8 cellular contexts compared by ENCODE assay signal in genomic region chr2:25041307-25041927, GRCh38. TPM values are rescaled to one million over a fixed set of nuclear protein-coding genes. Genes with fewer than 3 reads are reported as not detected.
DNase-seq lines count a peak whose midpoint lies in the region; ATAC-seq and TF ChIP-seq lines count a peak whose summit lies in the region.

No MANE protein-coding gene starts in this region.

- intact Hi-C loops in esophagus muscularis mucosa (cut with DNase I), result loop anchor here (5.0 kb wide), 2 partner anchors 64 to 86 kb away; no protein-coding TSS in a partner anchor
- intact Hi-C loops in tibial artery (cut with DNase I; ENCODE audit: low total_unique reads), result loop anchor here (5.0 kb wide), 2 partner anchors 64 to 91 kb away; no protein-coding TSS in a partner anchor

- H3K9me3 Mint-ChIP-seq in HFFc6, result no peaks in the 10 kb centered on the region
- H3K9me3 Mint-ChIP-seq in activated CD4-positive, alpha-beta T cell treated with anti-CD3 and anti-CD28 coated beads, Interleukin-2, amount 10 ng/mL, durations not matched to agents 7 days and 5 days, result no peaks in the 10 kb centered on the region

- H3K9me3 ChIP-seq in esophagus muscularis mucosa, result no peaks in the 10 kb centered on the region
- no peaks in the 10 kb centered on the region for H3K9me3 ChIP-seq in mucosa of rectum (ENCODE audit: control insufficient read depth in 2 of 2, low read length in 2 of 2)
- no peaks in the 10 kb centered on the region for H3K9me3 ChIP-seq in tibial artery

- peak overlapping the region; percentile 74 to 87 (median 80) for H3K4me3 ChIP-seq in esophagus muscularis mucosa
- peak overlapping the region; percentile 68 to 73 for H3K4me3 ChIP-seq in mucosa of rectum (ENCODE audit: low read length in 2 of 2)
- peak overlapping the region; percentile 59 to 77 for H3K4me3 ChIP-seq in tibial artery

- H3K27ac ChIP-seq in esophagus muscularis mucosa (replicated peaks in 1 of 4) (peak overlapping the region; percentile 61 to 91 (median 81)), mucosa of rectum (ENCODE audit: low read depth in 2 of 2, low read length in 2 of 2) (peak overlapping the region; percentile 71 to 73), tibial artery (peak overlapping the region in 1 of 2 donors; percentile 68)

- peak; percentile 59 for TF ChIP-seq CTCF in HFFc6 (IDR thresholded peaks at IDR 0.05)
- peak in 2 of 3 experiments; percentile 4 to 38 for TF ChIP-seq CTCF in esophagus muscularis mucosa (IDR thresholded peaks at IDR 0.05)
- peak in 1 of 2 experiments; percentile 11 for TF ChIP-seq CTCF in tibial artery (IDR thresholded peaks at IDR 0.05)

- H3K27ac Mint-ChIP-seq in HFFc6, result no peak overlapping the region
- no peak overlapping the region for H3K27ac Mint-ChIP-seq in activated CD4-positive, alpha-beta T cell treated with anti-CD3 and anti-CD28 coated beads, Interleukin-2, amount 10 ng/mL, durations not matched to agents 7 days and 5 days

- peak; percentile 93 for DNase-seq in DMS53 (lab: John Stamatoyannopoulos, UW)
- DNase-seq in HFFc6, result peak; percentile 47
- peak; percentile 65 for DNase-seq in NCI-H2081 treated with DMSO at 0.1 percent for 48 hours (lab: John Stamatoyannopoulos, UW)
- peak; percentile 22 for DNase-seq in activated CD4-positive, alpha-beta T cell treated with anti-CD3 and anti-CD28 coated beads, Interleukin-2, amount 10 ng/mL, durations not matched to agents 7 days and 5 days
- no peak for DNase-seq in esophagus muscularis mucosa (ENCODE audit: extremely low spot score)
- peak; percentile 29 to 74 for DNase-seq in tibial artery

- H3K4me3 Mint-ChIP-seq in HFFc6, result peak overlapping the region; percentile 76
- H3K4me3 Mint-ChIP-seq in activated CD4-positive, alpha-beta T cell treated with anti-CD3 and anti-CD28 coated beads, Interleukin-2, amount 10 ng/mL, durations not matched to agents 7 days and 5 days, result peak overlapping the region; percentile 65

- H3K36me3 ChIP-seq in esophagus muscularis mucosa (no peaks in the 10 kb centered on the region), mucosa of rectum (ENCODE audit: control insufficient read depth in 2 of 2, insufficient read depth in 2 of 2, low read length in 2 of 2) (no peaks in the 10 kb centered on the region), tibial artery (no peaks in the 10 kb centered on the region)

- CTCF ChIA-PET in activated CD4-positive, alpha-beta T cell treated with anti-CD3 and anti-CD28 coated beads, Interleukin-2, amount 10 ng/mL, durations not matched to agents 7 days and 5 days (lab: Charles Lee), result interaction anchor here (0.6 to 1.2 kb wide), 4 partner anchors 9 to 785 kb away, joined by 3 to 6 read pairs (median 4); no protein-coding TSS in a partner anchor

- peaks cover 19% of the 10 kb centered on the region for H3K27me3 Mint-ChIP-seq in HFFc6 (ENCODE audit: insufficient read depth)
- peaks cover 44% of the 10 kb centered on the region for H3K27me3 Mint-ChIP-seq in activated CD4-positive, alpha-beta T cell treated with anti-CD3 and anti-CD28 coated beads, Interleukin-2, amount 10 ng/mL, durations not matched to agents 7 days and 5 days

- ATAC-seq in GM19351 (IDR thresholded peaks at IDR 0.05; ENCODE audit: unreplicated experiment), result no peak

- peak overlapping the region in 1 of 2 donors; percentile 36 for H3K9ac ChIP-seq in mucosa of rectum (ENCODE audit: low read depth in 1 of 2, low read length in 2 of 2)

- POLR2A ChIA-PET in activated CD4-positive, alpha-beta T cell treated with anti-CD3 and anti-CD28 coated beads, Interleukin-2, amount 10 ng/mL, durations not matched to agents 7 days and 5 days (lab: Charles Lee), result interaction anchor here (0.6 kb wide), 1 partner anchor 10 kb away, joined by 3 read pairs; no protein-coding TSS in a partner anchor

- 2% methylated on average over 16 of the region's 28 CpGs for WGBS in esophagus muscularis mucosa

- H3K27me3 ChIP-seq in esophagus muscularis mucosa (no peaks in the 10 kb centered on the region), mucosa of rectum (ENCODE audit: control insufficient read depth in 2 of 2, insufficient read depth in 2 of 2, low read length in 2 of 2) (peaks cover 7 to 14% of the 10 kb centered on the region in 2 donors), tibial artery (no peaks in the 10 kb centered on the region)

- peaks cover 20 to 29% (median 25%) of the 10 kb centered on the region in 4 donors for H3K4me1 ChIP-seq in esophagus muscularis mucosa
- peaks cover 16 to 17% of the 10 kb centered on the region in 2 donors for H3K4me1 ChIP-seq in mucosa of rectum (ENCODE audit: control insufficient read depth in 2 of 2, insufficient read depth in 2 of 2, low read length in 2 of 2)
- H3K4me1 ChIP-seq in tibial artery, result peaks cover 0 to 26% (median 14%) of the 10 kb centered on the region in 4 donors

- no peak for TF ChIP-seq EP300 in esophagus muscularis mucosa (IDR thresholded peaks at IDR 0.05)

- peaks cover 24% of the 10 kb centered on the region for H3K4me1 Mint-ChIP-seq in HFFc6 (ENCODE audit: low read depth)
- peaks cover 33% of the 10 kb centered on the region for H3K4me1 Mint-ChIP-seq in activated CD4-positive, alpha-beta T cell treated with anti-CD3 and anti-CD28 coated beads, Interleukin-2, amount 10 ng/mL, durations not matched to agents 7 days and 5 days

- TF ChIP-seq POLR2A in esophagus muscularis mucosa (IDR thresholded peaks at IDR 0.05; ENCODE audit: low read depth), result no peak

- no peaks in the 10 kb centered on the region for H3K36me3 Mint-ChIP-seq in HFFc6 (ENCODE audit: low read depth)
- no peaks in the 10 kb centered on the region for H3K36me3 Mint-ChIP-seq in activated CD4-positive, alpha-beta T cell treated with anti-CD3 and anti-CD28 coated beads, Interleukin-2, amount 10 ng/mL, durations not matched to agents 7 days and 5 days (ENCODE audit: low read depth)

RNA-seq across cellular contexts. Expression of gene EFR3B, which starts 0.5 kb away (rescaled TPM):
- total RNA-seq in HFFc6 (2021; fragmentation: NEBNext Ultra II Directional; extraction: Animal tissue kit (Norgen Biotek cat#: 25700)), result under 1 TPM; 0.17 to 0.54 (median 0.33) TPM
- total RNA-seq in activated CD4-positive, alpha-beta T cell treated with anti-CD3 and anti-CD28 coated beads, Interleukin-2, amount 10 ng/mL, durations not matched to agents 7 days and 5 days, result under 1 TPM in 1 of 2 experiments, not detected in 1; 0.06 TPM
- 1 to 10 TPM in 2 of 4 donors, under 1 TPM in 2; 0.65 to 2.9 (median 1.00) TPM for total RNA-seq in esophagus muscularis mucosa
